ENCODE assay signal across 1 cellular context in the genomic region with DNA sequence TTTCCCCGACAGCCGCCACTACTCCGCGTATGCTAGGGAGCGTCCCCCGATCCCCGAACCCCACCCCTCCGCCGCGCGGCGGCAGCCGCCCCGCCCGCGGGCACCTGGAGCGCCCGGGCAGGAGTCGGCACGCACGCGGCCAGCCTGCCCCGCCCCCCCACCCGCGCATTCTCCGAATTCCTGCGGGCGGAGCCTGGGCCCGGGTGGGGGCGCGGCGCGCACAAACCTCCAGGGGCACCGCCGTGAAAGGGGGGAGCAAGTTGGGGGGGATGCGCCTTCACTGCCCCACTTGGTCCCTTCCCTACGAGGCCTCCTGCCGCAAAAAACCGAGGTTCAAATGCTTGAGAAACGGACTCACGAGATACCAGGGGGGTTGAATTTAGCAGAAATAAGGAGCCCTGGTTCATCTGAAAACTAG.
TF ChIP-seq lines count a peak whose summit lies in the region.

No MANE protein-coding gene starts in this region.

TF ChIP-seq in H1, 55 proteins besides CTCF, POLR2A, EP300 and RAD21:
- TF ChIP-seq TAF1 (IDR thresholded peaks at IDR 0.05; ENCODE audit: low read depth, low read length) (peak; percentile 70), PHF8 (conservative IDR thresholded peaks at IDR 0.05; ENCODE audit: low read depth, low read length) (peak; percentile 47; the same call in 1 of the 2 replicates), RBBP5 (IDR thresholded peaks at IDR 0.05; ENCODE audit: borderline replicate concordance, low read depth, low read length) (no peak; the same call in 1 of the 2 replicates), BCL11A (IDR thresholded peaks at IDR 0.05; ENCODE audit: low read depth in 2 of 2, low read length in 2 of 2) (no peak), SP2 (IDR thresholded peaks at IDR 0.05; ENCODE audit: low read length) (no peak), TAF7 (optimal IDR thresholded peaks at IDR 0.05; ENCODE audit: borderline replicate concordance, low read depth, low read length) (peak; percentile 49), POLR2AphosphoS5 (IDR thresholded peaks at IDR 0.05; ENCODE audit: low read depth, low read length) (peak; percentile 73), KDM4A (IDR thresholded peaks at IDR 0.05; ENCODE audit: low read depth, low read length, severe bottlenecking) (peak; percentile 4), SIN3A (conservative IDR thresholded peaks at IDR 0.05 in 1 of 2, IDR thresholded peaks at IDR 0.05 in 1 of 2; ENCODE audit: low read depth in 1 of 2, low read length in 2 of 2) (0 out of 4 replicates have a peak, but pooled peaks of 1 of the 2 experiments have one; percentile 26), SIRT6 (IDR thresholded peaks at IDR 0.05; ENCODE audit: low read length) (no peak), YY1 (IDR thresholded peaks at IDR 0.05; ENCODE audit: low read depth, low read length) (0 out of 2 replicates have a peak, but pooled peaks have one; percentile 4), TEAD4 (IDR thresholded peaks at IDR 0.05; ENCODE audit: low read depth, low read length) (peak; percentile 96)
- TF ChIP-seq, protein P1, sequence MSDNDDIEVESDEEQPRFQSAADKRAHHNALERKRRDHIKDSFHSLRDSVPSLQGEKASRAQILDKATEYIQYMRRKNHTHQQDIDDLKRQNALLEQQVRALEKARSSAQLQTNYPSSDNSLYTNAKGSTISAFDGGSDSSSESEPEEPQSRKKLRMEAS (IDR thresholded peaks at IDR 0.05), result peak; percentile 19; the same call in 1 of the 2 replicates
